Comparison of ENCODE assay signal across 34 cellular contexts in genomic region chr13:76683168-76683567, GRCh38.
"Had no signal": no experiment of that assay in that cellular context is flagged by ENCODE, and none has a peak within 500 bp of the region (broad histone marks: within the 10 kb centered on the region; RNA-seq: fewer than 3 reads in every experiment).

No MANE protein-coding gene starts in this region.

- H3K27me3 Mint-ChIP-seq: activated B cell treated with CpG ODN at 0.5 μM for 24 hours; activated naive CD8-positive, alpha-beta T cell treated with anti-CD3 and anti-CD28 coated beads for 36 hours; activated naive CD8-positive, alpha-beta T cell treated with anti-CD3 and anti-CD28 coated beads, Interleukin-2, amount 50 U/mL, for 24 hours; dendritic cell treated with granulocyte-macrophage colony-stimulating factor and Interleukin-4, amounts not matched to agents 40 ng/mL and 50 ng/mL, for 4 days had no signal

- ATAC-seq: activated CD4-positive, CD25-positive, alpha-beta regulatory T cell treated with anti-CD3 and anti-CD28 coated beads, Interleukin-2, amount 50 U/mL, for 24 hours; activated CD8-positive, alpha-beta T cell treated with anti-CD3 and anti-CD28 coated beads for 36 hours; activated naive CD8-positive, alpha-beta T cell treated with anti-CD3 and anti-CD28 coated beads, Interleukin-2, amount 50 U/mL, for 24 hours; activated T-cell treated with anti-CD3 and anti-CD28 coated beads, Interleukin-2, amount 50 U/mL, for 4 hours; activated T-helper 17 cell treated with anti-CD3 and anti-CD28 coated beads, Interleukin-2, amount 50 U/mL, for 72 hours; heart left ventricle; T-cell had no signal

- DNase-seq: activated B cell treated with CpG ODN at 0.5 μM for 24 hours; activated CD4-positive, alpha-beta T cell treated with anti-CD3 and anti-CD28 coated beads for 48 hours; activated CD4-positive, alpha-beta T cell treated with anti-CD3 and anti-CD28 coated beads, Interleukin-2, amount 50 U/mL, for 1 hour; activated CD4-positive, alpha-beta T cell treated with anti-CD3 and anti-CD28 coated beads, Interleukin-2, amount 50 U/mL, for 48 hours; activated CD8-positive, alpha-beta memory T cell treated with anti-CD3 and anti-CD28 coated beads for 24 hours; activated CD8-positive, alpha-beta T cell treated with anti-CD3 and anti-CD28 coated beads for 36 hours; activated effector memory CD4-positive, alpha-beta T cell treated with Interleukin-2 at 50 U/mL for 16 hours; activated naive CD4-positive, alpha-beta T cell treated with anti-CD3 and anti-CD28 coated beads for 36 hours; activated naive CD8-positive, alpha-beta T cell treated with anti-CD3 and anti-CD28 coated beads for 36 hours; activated naive CD8-positive, alpha-beta T cell treated with anti-CD3 and anti-CD28 coated beads, Interleukin-2, amount 50 U/mL, for 24 hours; activated T-cell treated with anti-CD3 and anti-CD28 coated beads, Interleukin-2, amount 50 U/mL, for 4 hours; brain microvascular endothelial cell; caudate nucleus; cerebellar nuclear complex; dorsolateral prefrontal cortex; effector memory CD4-positive, alpha-beta T cell; endodermal cell; erythroblast; foreskin fibroblast; glutamatergic neuron; heart left ventricle; SW 1271; T-cell; T1000; WERI-Rb-1 had no signal

- H3K4me3 Mint-ChIP-seq: activated B cell treated with CpG ODN at 0.5 μM for 24 hours; activated CD8-positive, alpha-beta T cell treated with anti-CD3 and anti-CD28 coated beads for 36 hours; activated naive CD4-positive, alpha-beta T cell treated with anti-CD3 and anti-CD28 coated beads for 36 hours; activated naive CD4-positive, alpha-beta T cell treated with anti-CD3 and anti-CD28 coated beads, Interleukin-2, amount 50 U/mL, for 24 hours; activated naive CD8-positive, alpha-beta T cell treated with anti-CD3 and anti-CD28 coated beads for 36 hours; activated naive CD8-positive, alpha-beta T cell treated with anti-CD3 and anti-CD28 coated beads, Interleukin-2, amount 50 U/mL, for 24 hours; activated T-cell treated with anti-CD3 and anti-CD28 coated beads, Interleukin-2, amount 50 U/mL, for 4 hours; activated T-helper 17 cell treated with anti-CD3 and anti-CD28 coated beads, Interleukin-2, amount 50 U/mL, for 72 hours; dendritic cell treated with granulocyte-macrophage colony-stimulating factor and Interleukin-4, amounts not matched to agents 40 ng/mL and 50 ng/mL, for 4 days; endodermal cell; T-cell; T-helper 1 cell treated with Interleukin-12 subunit alpha and Interleukin-12 subunit beta and Interleukin-4 antibody, amounts not matched to agents 30 μg/mL and 1 μg/mL, for 36 hours; T-helper 2 cell treated with Interferon-gamma antibody and Interleukin-4, amounts not matched to agents 5 μg/mL and 100 μg/mL, for 36 hours had no signal

- H3K4me3 ChIP-seq: ascending aorta, coronary artery, dorsolateral prefrontal cortex, esophagus muscularis mucosa, heart left ventricle had no signal

- H3K36me3 Mint-ChIP-seq: activated naive CD4-positive, alpha-beta T cell treated with anti-CD3 and anti-CD28 coated beads, Interleukin-2, amount 50 U/mL, for 24 hours; activated naive CD8-positive, alpha-beta T cell treated with anti-CD3 and anti-CD28 coated beads for 36 hours; T-cell had no signal

- H3K9me3 Mint-ChIP-seq: activated B cell treated with CpG ODN at 0.5 μM for 24 hours; activated CD8-positive, alpha-beta T cell treated with anti-CD3 and anti-CD28 coated beads for 36 hours; activated naive CD4-positive, alpha-beta T cell treated with anti-CD3 and anti-CD28 coated beads for 36 hours; activated naive CD4-positive, alpha-beta T cell treated with anti-CD3 and anti-CD28 coated beads, Interleukin-2, amount 50 U/mL, for 24 hours; activated naive CD8-positive, alpha-beta T cell treated with anti-CD3 and anti-CD28 coated beads for 36 hours; activated naive CD8-positive, alpha-beta T cell treated with anti-CD3 and anti-CD28 coated beads, Interleukin-2, amount 50 U/mL, for 24 hours; activated T-cell treated with anti-CD3 and anti-CD28 coated beads, Interleukin-2, amount 50 U/mL, for 4 hours; activated T-helper 17 cell treated with anti-CD3 and anti-CD28 coated beads, Interleukin-2, amount 50 U/mL, for 72 hours; dendritic cell treated with granulocyte-macrophage colony-stimulating factor and Interleukin-4, amounts not matched to agents 40 ng/mL and 50 ng/mL, for 4 days; endodermal cell; T-cell; T-helper 1 cell treated with Interleukin-12 subunit alpha and Interleukin-12 subunit beta and Interleukin-4 antibody, amounts not matched to agents 30 μg/mL and 1 μg/mL, for 36 hours; T-helper 2 cell treated with Interferon-gamma antibody and Interleukin-4, amounts not matched to agents 5 μg/mL and 100 μg/mL, for 36 hours had no signal

- H3K4me1 Mint-ChIP-seq: activated B cell treated with CpG ODN at 0.5 μM for 24 hours; activated naive CD4-positive, alpha-beta T cell treated with anti-CD3 and anti-CD28 coated beads, Interleukin-2, amount 50 U/mL, for 24 hours; activated naive CD8-positive, alpha-beta T cell treated with anti-CD3 and anti-CD28 coated beads, Interleukin-2, amount 50 U/mL, for 24 hours; activated T-helper 17 cell treated with anti-CD3 and anti-CD28 coated beads, Interleukin-2, amount 50 U/mL, for 72 hours; T-cell had no signal

- H3K27ac Mint-ChIP-seq: activated B cell treated with CpG ODN at 0.5 μM for 24 hours; activated CD8-positive, alpha-beta T cell treated with anti-CD3 and anti-CD28 coated beads for 36 hours; activated naive CD4-positive, alpha-beta T cell treated with anti-CD3 and anti-CD28 coated beads for 36 hours; activated naive CD4-positive, alpha-beta T cell treated with anti-CD3 and anti-CD28 coated beads, Interleukin-2, amount 50 U/mL, for 24 hours; activated naive CD8-positive, alpha-beta T cell treated with anti-CD3 and anti-CD28 coated beads for 36 hours; activated naive CD8-positive, alpha-beta T cell treated with anti-CD3 and anti-CD28 coated beads, Interleukin-2, amount 50 U/mL, for 24 hours; activated T-helper 17 cell treated with anti-CD3 and anti-CD28 coated beads, Interleukin-2, amount 50 U/mL, for 72 hours; dendritic cell treated with granulocyte-macrophage colony-stimulating factor and Interleukin-4, amounts not matched to agents 40 ng/mL and 50 ng/mL, for 4 days; endodermal cell; T-cell; T-helper 1 cell treated with Interleukin-12 subunit alpha and Interleukin-12 subunit beta and Interleukin-4 antibody, amounts not matched to agents 30 μg/mL and 1 μg/mL, for 36 hours; T-helper 2 cell treated with Interferon-gamma antibody and Interleukin-4, amounts not matched to agents 5 μg/mL and 100 μg/mL, for 36 hours had no signal
